18 cellular contexts compared by ENCODE assay signal in the genomic region with DNA sequence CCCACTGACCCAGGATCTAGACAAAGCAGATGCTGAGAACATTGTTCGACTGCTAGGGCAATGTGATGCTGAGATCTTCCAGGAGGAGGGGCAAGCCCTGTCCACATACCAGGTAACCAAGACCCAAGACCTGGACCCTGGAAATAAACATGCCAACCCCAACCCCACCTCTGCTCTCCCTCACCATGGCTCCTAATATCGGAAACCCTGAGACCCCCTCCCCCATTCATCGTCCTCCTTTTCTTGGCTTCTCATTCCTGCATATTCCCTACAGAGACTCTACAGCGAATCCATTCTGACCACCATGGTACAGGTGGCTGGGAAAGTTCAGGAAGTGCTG. TPM values are rescaled to one million over a fixed set of nuclear protein-coding genes. Genes with fewer than 3 reads are reported as not detected.
"Had no signal": no experiment of that assay in that cellular context is flagged by ENCODE, and none has a peak within 500 bp of the region (broad histone marks: within the 10 kb centered on the region; RNA-seq: fewer than 3 reads in every experiment).

No MANE protein-coding gene starts in this region.

- H3K36me3 Mint-ChIP-seq: WTC11 had no signal

- H3K4me1 ChIP-seq: foreskin keratinocyte had no signal

- H3K4me3 ChIP-seq: coronary artery, left ventricle myocardium inferior, psoas muscle, SJCRH30, upper lobe of left lung had no signal

- H3K27ac Mint-ChIP-seq: activated T-helper 1 cell treated with anti-CD3 and anti-CD28 coated beads, Interleukin-12 subunit alpha, Interleukin-12 subunit beta, Interleukin-2, Interleukin-4 antibody, amounts not matched to agents 30 ng/mL and 10 ng/mL and 1 ng/mL, durations not matched to agents 14 hours and 24 hours and 36 hours; effector memory CD8-positive, alpha-beta T cell; stimulated activated naive B cell treated with anti-CD40 and anti-IgM and Interleukin-4, amounts not matched to agents 10 μg/mL and 1 μg/mL and 100 μg/mL, for 72 hours; WTC11 had no signal

- H3K9me3 ChIP-seq: left ventricle myocardium inferior, psoas muscle, SJCRH30, upper lobe of left lung had no signal

- ATAC-seq: effector memory CD8-positive, alpha-beta T cell; foreskin keratinocyte; psoas muscle; sciatic nerve; WTC11 had no signal

- DNase-seq: activated CD4-positive, alpha-beta T cell treated with anti-CD3 and anti-CD28 coated beads for 48 hours; activated naive CD4-positive, alpha-beta T cell treated with Interleukin-2 at 50 U/mL for 16 hours; caudate nucleus; effector memory CD8-positive, alpha-beta T cell; left ventricle myocardium inferior; naive B cell; psoas muscle; SJCRH30; stimulated activated CD4-positive, alpha-beta T cell treated with anti-CD3 and anti-CD28 coated beads, Interleukin-2, amount 100 ng/mL, for 24 hours; stimulated activated naive B cell treated with anti-CD40 and anti-IgM and Interleukin-4, amounts not matched to agents 10 μg/mL and 1 μg/mL and 100 μg/mL, for 72 hours; substantia nigra; upper lobe of left lung had no signal

- H3K4me3 Mint-ChIP-seq: effector memory CD8-positive, alpha-beta T cell; stimulated activated naive B cell treated with anti-CD40 and anti-IgM and Interleukin-4, amounts not matched to agents 10 μg/mL and 1 μg/mL and 100 μg/mL, for 72 hours; WTC11 had no signal

- H3K27ac ChIP-seq: coronary artery, foreskin keratinocyte, left ventricle myocardium inferior, psoas muscle, SJCRH30, upper lobe of left lung had no signal

- H3K9me3 Mint-ChIP-seq: activated T-helper 1 cell treated with anti-CD3 and anti-CD28 coated beads, Interleukin-12 subunit alpha, Interleukin-12 subunit beta, Interleukin-2, Interleukin-4 antibody, amounts not matched to agents 30 ng/mL and 10 ng/mL and 1 ng/mL, durations not matched to agents 14 hours and 24 hours and 36 hours; effector memory CD8-positive, alpha-beta T cell; stimulated activated naive B cell treated with anti-CD40 and anti-IgM and Interleukin-4, amounts not matched to agents 10 μg/mL and 1 μg/mL and 100 μg/mL, for 72 hours; WTC11 had no signal

- FAIRE-seq: keratinocyte had no signal

- H3K36me3 ChIP-seq: left ventricle myocardium inferior, SJCRH30, upper lobe of left lung had no signal

RNA-seq across cellular contexts. Expression of gene GCKR, which starts 0.6 kb away (rescaled TPM):
- total RNA-seq: activated T-helper 1 cell treated with anti-CD3 and anti-CD28 coated beads, Interleukin-12 subunit alpha, Interleukin-12 subunit beta, Interleukin-2, Interleukin-4 antibody, amounts not matched to agents 30 ng/mL and 10 ng/mL and 1 ng/mL, durations not matched to agents 14 hours and 24 hours and 36 hours; foreskin keratinocyte; left ventricle myocardium inferior; SJCRH30 had no signal
